Comparison of ENCODE assay signal across 1 cellular context in genomic region chr1:2384941-2385481, GRCh38.
TF ChIP-seq lines count a peak whose summit lies in the region.

No MANE protein-coding gene starts in this region.

TF ChIP-seq in K562, 482 proteins besides CTCF, POLR2A, EP300 and RAD21:
- TF ChIP-seq POU5F1 (IDR thresholded peaks at IDR 0.05; ENCODE audit: borderline replicate concordance, low read depth, low read length, partially characterized antibody) (no peak), FOSL1 (tag; conservative IDR thresholded peaks at IDR 0.05) (no peak), HINFP (tag; conservative IDR thresholded peaks at IDR 0.05; ENCODE audit: low read depth) (no peak), HNRNPL (IDR thresholded peaks at IDR 0.05; ENCODE audit: low read depth, low read length) (0 out of 2 replicates have a peak, but pooled peaks have one; percentile 47), STAT5A (IDR thresholded peaks at IDR 0.05; ENCODE audit: borderline replicate concordance, low read length) (no peak), JUND (IDR thresholded peaks at IDR 0.05; ENCODE audit: borderline replicate concordance, low read depth, low read length) (no peak), JUND (tag; IDR thresholded peaks at IDR 0.05; ENCODE audit: borderline replicate concordance, low read depth, low read length) (no peak), PURB (CRISPR knock-in tag; IDR thresholded peaks at IDR 0.05; ENCODE audit: low read depth) (no peak), PML (IDR thresholded peaks at IDR 0.05; ENCODE audit: low read length) (no peak), ZNF717 (CRISPR knock-in tag; IDR thresholded peaks at IDR 0.05) (no peak), XRCC4 (IDR thresholded peaks at IDR 0.05; ENCODE audit: extremely low read depth, insufficient read depth, insufficient read length) (no peak), CCAR2 (IDR thresholded peaks at IDR 0.05; ENCODE audit: low read depth, low read length) (no peak), TRIM28 (IDR thresholded peaks at IDR 0.05) (no peak), CREM (IDR thresholded peaks at IDR 0.05; ENCODE audit: low read depth) (no peak), ZKSCAN1 (IDR thresholded peaks at IDR 0.05; ENCODE audit: low read depth, low read length) (no peak), POLR2G (IDR thresholded peaks at IDR 0.05; ENCODE audit: low read depth, low read length) (peak; percentile 76), SIN3B (IDR thresholded peaks at IDR 0.05; ENCODE audit: low read depth) (no peak), POLR2B (IDR thresholded peaks at IDR 0.05; ENCODE audit: low read depth, partially characterized antibody) (no peak), HDAC3 (IDR thresholded peaks at IDR 0.05; ENCODE audit: borderline replicate concordance, partially characterized antibody) (no peak), IFI16 (CRISPR knock-in tag; IDR thresholded peaks at IDR 0.05) (no peak), BRF1 (IDR thresholded peaks at IDR 0.05; ENCODE audit: borderline replicate concordance, extremely low read depth, insufficient read length) (no peak), PRMT5 (CRISPR knock-in tag; IDR thresholded peaks at IDR 0.05) (no peak), RBFOX2 (IDR thresholded peaks at IDR 0.05; ENCODE audit: low read depth, low read length) (peak; percentile 25; the same call in 1 of the 2 replicates), PTTG1 (tag; IDR thresholded peaks at IDR 0.05; ENCODE audit: low read depth) (no peak), CAMTA2 (CRISPR knock-in tag; conservative IDR thresholded peaks at IDR 0.05) (no peak), BACH1 (tag; IDR thresholded peaks at IDR 0.05) (no peak)
- TF ChIP-seq, protein P1, sequence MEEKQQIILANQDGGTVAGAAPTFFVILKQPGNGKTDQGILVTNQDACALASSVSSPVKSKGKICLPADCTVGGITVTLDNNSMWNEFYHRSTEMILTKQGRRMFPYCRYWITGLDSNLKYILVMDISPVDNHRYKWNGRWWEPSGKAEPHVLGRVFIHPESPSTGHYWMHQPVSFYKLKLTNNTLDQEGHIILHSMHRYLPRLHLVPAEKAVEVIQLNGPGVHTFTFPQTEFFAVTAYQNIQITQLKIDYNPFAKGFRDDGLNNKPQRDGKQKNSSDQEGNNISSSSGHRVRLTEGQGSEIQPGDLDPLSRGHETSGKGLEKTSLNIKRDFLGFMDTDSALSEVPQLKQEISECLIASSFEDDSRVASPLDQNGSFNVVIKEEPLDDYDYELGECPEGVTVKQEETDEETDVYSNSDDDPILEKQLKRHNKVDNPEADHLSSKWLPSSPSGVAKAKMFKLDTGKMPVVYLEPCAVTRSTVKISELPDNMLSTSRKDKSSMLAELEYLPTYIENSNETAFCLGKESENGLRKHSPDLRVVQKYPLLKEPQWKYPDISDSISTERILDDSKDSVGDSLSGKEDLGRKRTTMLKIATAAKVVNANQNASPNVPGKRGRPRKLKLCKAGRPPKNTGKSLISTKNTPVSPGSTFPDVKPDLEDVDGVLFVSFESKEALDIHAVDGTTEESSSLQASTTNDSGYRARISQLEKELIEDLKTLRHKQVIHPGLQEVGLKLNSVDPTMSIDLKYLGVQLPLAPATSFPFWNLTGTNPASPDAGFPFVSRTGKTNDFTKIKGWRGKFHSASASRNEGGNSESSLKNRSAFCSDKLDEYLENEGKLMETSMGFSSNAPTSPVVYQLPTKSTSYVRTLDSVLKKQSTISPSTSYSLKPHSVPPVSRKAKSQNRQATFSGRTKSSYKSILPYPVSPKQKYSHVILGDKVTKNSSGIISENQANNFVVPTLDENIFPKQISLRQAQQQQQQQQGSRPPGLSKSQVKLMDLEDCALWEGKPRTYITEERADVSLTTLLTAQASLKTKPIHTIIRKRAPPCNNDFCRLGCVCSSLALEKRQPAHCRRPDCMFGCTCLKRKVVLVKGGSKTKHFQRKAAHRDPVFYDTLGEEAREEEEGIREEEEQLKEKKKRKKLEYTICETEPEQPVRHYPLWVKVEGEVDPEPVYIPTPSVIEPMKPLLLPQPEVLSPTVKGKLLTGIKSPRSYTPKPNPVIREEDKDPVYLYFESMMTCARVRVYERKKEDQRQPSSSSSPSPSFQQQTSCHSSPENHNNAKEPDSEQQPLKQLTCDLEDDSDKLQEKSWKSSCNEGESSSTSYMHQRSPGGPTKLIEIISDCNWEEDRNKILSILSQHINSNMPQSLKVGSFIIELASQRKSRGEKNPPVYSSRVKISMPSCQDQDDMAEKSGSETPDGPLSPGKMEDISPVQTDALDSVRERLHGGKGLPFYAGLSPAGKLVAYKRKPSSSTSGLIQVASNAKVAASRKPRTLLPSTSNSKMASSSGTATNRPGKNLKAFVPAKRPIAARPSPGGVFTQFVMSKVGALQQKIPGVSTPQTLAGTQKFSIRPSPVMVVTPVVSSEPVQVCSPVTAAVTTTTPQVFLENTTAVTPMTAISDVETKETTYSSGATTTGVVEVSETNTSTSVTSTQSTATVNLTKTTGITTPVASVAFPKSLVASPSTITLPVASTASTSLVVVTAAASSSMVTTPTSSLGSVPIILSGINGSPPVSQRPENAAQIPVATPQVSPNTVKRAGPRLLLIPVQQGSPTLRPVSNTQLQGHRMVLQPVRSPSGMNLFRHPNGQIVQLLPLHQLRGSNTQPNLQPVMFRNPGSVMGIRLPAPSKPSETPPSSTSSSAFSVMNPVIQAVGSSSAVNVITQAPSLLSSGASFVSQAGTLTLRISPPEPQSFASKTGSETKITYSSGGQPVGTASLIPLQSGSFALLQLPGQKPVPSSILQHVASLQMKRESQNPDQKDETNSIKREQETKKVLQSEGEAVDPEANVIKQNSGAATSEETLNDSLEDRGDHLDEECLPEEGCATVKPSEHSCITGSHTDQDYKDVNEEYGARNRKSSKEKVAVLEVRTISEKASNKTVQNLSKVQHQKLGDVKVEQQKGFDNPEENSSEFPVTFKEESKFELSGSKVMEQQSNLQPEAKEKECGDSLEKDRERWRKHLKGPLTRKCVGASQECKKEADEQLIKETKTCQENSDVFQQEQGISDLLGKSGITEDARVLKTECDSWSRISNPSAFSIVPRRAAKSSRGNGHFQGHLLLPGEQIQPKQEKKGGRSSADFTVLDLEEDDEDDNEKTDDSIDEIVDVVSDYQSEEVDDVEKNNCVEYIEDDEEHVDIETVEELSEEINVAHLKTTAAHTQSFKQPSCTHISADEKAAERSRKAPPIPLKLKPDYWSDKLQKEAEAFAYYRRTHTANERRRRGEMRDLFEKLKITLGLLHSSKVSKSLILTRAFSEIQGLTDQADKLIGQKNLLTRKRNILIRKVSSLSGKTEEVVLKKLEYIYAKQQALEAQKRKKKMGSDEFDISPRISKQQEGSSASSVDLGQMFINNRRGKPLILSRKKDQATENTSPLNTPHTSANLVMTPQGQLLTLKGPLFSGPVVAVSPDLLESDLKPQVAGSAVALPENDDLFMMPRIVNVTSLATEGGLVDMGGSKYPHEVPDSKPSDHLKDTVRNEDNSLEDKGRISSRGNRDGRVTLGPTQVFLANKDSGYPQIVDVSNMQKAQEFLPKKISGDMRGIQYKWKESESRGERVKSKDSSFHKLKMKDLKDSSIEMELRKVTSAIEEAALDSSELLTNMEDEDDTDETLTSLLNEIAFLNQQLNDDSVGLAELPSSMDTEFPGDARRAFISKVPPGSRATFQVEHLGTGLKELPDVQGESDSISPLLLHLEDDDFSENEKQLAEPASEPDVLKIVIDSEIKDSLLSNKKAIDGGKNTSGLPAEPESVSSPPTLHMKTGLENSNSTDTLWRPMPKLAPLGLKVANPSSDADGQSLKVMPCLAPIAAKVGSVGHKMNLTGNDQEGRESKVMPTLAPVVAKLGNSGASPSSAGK (IDR thresholded peaks at IDR 0.05) = no peak
- TF ChIP-seq, protein P2, sequence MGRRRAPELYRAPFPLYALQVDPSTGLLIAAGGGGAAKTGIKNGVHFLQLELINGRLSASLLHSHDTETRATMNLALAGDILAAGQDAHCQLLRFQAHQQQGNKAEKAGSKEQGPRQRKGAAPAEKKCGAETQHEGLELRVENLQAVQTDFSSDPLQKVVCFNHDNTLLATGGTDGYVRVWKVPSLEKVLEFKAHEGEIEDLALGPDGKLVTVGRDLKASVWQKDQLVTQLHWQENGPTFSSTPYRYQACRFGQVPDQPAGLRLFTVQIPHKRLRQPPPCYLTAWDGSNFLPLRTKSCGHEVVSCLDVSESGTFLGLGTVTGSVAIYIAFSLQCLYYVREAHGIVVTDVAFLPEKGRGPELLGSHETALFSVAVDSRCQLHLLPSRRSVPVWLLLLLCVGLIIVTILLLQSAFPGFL (CRISPR knock-in tag; IDR thresholded peaks at IDR 0.05) = no peak
- TF ChIP-seq, protein P3, sequence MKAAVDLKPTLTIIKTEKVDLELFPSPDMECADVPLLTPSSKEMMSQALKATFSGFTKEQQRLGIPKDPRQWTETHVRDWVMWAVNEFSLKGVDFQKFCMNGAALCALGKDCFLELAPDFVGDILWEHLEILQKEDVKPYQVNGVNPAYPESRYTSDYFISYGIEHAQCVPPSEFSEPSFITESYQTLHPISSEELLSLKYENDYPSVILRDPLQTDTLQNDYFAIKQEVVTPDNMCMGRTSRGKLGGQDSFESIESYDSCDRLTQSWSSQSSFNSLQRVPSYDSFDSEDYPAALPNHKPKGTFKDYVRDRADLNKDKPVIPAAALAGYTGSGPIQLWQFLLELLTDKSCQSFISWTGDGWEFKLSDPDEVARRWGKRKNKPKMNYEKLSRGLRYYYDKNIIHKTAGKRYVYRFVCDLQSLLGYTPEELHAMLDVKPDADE (conservative IDR thresholded peaks at IDR 0.05; ENCODE audit: control insufficient read depth, low read depth, low read length) = 0 out of 2 replicates have a peak, but pooled peaks have one; percentile 41
- TF ChIP-seq, protein P4, sequence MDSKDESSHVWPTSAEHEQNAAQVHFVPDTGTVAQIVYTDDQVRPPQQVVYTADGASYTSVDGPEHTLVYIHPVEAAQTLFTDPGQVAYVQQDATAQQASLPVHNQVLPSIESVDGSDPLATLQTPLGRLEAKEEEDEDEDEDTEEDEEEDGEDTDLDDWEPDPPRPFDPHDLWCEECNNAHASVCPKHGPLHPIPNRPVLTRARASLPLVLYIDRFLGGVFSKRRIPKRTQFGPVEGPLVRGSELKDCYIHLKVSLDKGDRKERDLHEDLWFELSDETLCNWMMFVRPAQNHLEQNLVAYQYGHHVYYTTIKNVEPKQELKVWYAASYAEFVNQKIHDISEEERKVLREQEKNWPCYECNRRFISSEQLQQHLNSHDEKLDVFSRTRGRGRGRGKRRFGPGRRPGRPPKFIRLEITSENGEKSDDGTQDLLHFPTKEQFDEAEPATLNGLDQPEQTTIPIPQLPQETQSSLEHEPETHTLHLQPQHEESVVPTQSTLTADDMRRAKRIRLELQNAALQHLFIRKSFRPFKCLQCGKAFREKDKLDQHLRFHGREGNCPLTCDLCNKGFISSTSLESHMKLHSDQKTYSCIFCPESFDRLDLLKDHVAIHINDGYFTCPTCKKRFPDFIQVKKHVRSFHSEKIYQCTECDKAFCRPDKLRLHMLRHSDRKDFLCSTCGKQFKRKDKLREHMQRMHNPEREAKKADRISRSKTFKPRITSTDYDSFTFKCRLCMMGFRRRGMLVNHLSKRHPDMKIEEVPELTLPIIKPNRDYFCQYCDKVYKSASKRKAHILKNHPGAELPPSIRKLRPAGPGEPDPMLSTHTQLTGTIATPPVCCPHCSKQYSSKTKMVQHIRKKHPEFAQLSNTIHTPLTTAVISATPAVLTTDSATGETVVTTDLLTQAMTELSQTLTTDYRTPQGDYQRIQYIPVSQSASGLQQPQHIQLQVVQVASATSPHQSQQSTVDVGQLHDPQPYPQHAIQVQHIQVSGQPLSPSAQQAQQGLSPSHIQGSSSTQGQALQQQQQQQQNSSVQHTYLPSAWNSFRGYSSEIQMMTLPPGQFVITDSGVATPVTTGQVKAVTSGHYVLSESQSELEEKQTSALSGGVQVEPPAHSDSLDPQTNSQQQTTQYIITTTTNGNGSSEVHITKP (IDR thresholded peaks at IDR 0.05; ENCODE audit: partially characterized antibody) = peak; percentile 29
- TF ChIP-seq, protein P5, sequence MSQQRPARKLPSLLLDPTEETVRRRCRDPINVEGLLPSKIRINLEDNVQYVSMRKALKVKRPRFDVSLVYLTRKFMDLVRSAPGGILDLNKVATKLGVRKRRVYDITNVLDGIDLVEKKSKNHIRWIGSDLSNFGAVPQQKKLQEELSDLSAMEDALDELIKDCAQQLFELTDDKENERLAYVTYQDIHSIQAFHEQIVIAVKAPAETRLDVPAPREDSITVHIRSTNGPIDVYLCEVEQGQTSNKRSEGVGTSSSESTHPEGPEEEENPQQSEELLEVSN (IDR thresholded peaks at IDR 0.05; ENCODE audit: borderline replicate concordance in 1 of 2, extremely low read depth in 1 of 2, insufficient read depth in 1 of 2, insufficient read length in 1 of 2, low read depth in 1 of 2, low read length in 1 of 2, poor library complexity in 1 of 2, severe bottlenecking in 1 of 2) = peak in 1 of 2 experiments; percentile 21
- TF ChIP-seq, protein P6, sequence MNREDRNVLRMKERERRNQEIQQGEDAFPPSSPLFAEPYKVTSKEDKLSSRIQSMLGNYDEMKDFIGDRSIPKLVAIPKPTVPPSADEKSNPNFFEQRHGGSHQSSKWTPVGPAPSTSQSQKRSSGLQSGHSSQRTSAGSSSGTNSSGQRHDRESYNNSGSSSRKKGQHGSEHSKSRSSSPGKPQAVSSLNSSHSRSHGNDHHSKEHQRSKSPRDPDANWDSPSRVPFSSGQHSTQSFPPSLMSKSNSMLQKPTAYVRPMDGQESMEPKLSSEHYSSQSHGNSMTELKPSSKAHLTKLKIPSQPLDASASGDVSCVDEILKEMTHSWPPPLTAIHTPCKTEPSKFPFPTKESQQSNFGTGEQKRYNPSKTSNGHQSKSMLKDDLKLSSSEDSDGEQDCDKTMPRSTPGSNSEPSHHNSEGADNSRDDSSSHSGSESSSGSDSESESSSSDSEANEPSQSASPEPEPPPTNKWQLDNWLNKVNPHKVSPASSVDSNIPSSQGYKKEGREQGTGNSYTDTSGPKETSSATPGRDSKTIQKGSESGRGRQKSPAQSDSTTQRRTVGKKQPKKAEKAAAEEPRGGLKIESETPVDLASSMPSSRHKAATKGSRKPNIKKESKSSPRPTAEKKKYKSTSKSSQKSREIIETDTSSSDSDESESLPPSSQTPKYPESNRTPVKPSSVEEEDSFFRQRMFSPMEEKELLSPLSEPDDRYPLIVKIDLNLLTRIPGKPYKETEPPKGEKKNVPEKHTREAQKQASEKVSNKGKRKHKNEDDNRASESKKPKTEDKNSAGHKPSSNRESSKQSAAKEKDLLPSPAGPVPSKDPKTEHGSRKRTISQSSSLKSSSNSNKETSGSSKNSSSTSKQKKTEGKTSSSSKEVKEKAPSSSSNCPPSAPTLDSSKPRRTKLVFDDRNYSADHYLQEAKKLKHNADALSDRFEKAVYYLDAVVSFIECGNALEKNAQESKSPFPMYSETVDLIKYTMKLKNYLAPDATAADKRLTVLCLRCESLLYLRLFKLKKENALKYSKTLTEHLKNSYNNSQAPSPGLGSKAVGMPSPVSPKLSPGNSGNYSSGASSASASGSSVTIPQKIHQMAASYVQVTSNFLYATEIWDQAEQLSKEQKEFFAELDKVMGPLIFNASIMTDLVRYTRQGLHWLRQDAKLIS (CRISPR knock-in tag; IDR thresholded peaks at IDR 0.05) = no peak
TF ChIP-seq in K562: peak in this region for 6.
